ENCODE assay signal across 2 cellular contexts in the genomic region with DNA sequence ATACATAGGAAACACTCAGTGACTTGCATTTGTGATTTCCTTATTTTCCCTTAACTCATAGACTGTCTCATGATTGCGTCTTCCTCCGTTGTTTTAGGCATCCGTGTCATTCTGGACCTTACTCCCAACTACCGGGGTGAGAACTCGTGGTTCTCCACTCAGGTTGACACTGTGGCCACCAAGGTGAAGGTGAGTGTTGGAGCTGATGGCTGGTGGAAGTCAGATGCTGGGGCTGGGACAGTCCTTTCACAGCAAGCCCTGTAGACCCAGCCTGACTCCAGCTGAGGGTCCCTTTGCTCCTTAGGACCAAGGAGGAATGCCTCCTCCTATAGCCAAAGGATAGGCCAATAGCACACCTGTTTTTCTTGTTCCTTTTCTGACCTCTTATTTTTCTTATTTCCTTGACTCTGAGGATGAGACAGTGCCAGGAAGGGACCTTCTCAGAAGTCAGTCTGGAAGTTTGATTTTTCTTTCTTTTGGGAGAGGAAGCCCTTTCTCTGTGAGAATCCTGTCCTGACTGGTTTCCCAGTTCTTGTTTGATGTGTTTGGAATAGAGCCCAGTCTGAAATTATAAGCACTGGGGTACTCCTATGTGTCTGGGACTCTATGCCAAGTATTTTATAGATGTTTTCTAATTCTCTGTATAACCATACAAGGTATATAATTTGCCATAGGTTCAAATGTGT.
TF ChIP-seq lines count a peak whose summit lies in the region.

No MANE protein-coding gene starts in this region.

TF ChIP-seq in SK-N-SH, 30 proteins besides CTCF, POLR2A, EP300 and RAD21:
- no peak for TF ChIP-seq USF1 (IDR thresholded peaks at IDR 0.05; ENCODE audit: borderline replicate concordance, low read depth)
- TF ChIP-seq, protein P1, sequence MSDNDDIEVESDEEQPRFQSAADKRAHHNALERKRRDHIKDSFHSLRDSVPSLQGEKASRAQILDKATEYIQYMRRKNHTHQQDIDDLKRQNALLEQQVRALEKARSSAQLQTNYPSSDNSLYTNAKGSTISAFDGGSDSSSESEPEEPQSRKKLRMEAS (IDR thresholded peaks at IDR 0.05; ENCODE audit: low read depth): no peak
- no peak for TF ChIP-seq GATA2 (CRISPR knock-in tag; IDR thresholded peaks at IDR 0.05)
- no peak for TF ChIP-seq PBX3 (IDR thresholded peaks at IDR 0.05)
- TF ChIP-seq EZH2phosphoT487 (IDR thresholded peaks at IDR 0.05; ENCODE audit: borderline replicate concordance, low read depth): no peak
- TF ChIP-seq MXI1 (IDR thresholded peaks at IDR 0.05; ENCODE audit: low read depth, low read length): no peak
- TF ChIP-seq POLR2AphosphoS5 (IDR thresholded peaks at IDR 0.05; ENCODE audit: low read depth, low read length): no peak
- no peak for TF ChIP-seq TCF12 (IDR thresholded peaks at IDR 0.05)
- TF ChIP-seq FOXM1 (IDR thresholded peaks at IDR 0.05; ENCODE audit: low read depth): no peak
- no peak for TF ChIP-seq RXRA (IDR thresholded peaks at IDR 0.05; ENCODE audit: borderline replicate concordance, low read depth)
- no peak for TF ChIP-seq CHD2 (IDR thresholded peaks at IDR 0.05; ENCODE audit: low read length, partially characterized antibody)
- no peak for TF ChIP-seq REST (IDR thresholded peaks at IDR 0.05; ENCODE audit: low read depth, low read length)
- TF ChIP-seq GABPA (IDR thresholded peaks at IDR 0.05; ENCODE audit: low read depth): no peak

TF ChIP-seq in SK-N-SH treated with all-trans-retinoic acid at 6 μM for 48 hours, 23 proteins besides CTCF, POLR2A, EP300 and RAD21:
- no peak for TF ChIP-seq ZNF8 (CRISPR knock-in tag; IDR thresholded peaks at IDR 0.05)
- no peak for TF ChIP-seq ARNTL (CRISPR knock-in tag; IDR thresholded peaks at IDR 0.05; ENCODE audit: borderline replicate concordance, low read depth)
- TF ChIP-seq ZC3H10 (CRISPR knock-in tag; IDR thresholded peaks at IDR 0.05): no peak
- TF ChIP-seq SNAI2 (CRISPR knock-in tag; IDR thresholded peaks at IDR 0.05): no peak
- no peak for TF ChIP-seq TSHZ2 (CRISPR knock-in tag; IDR thresholded peaks at IDR 0.05)
- no peak for TF ChIP-seq ZNF70 (CRISPR knock-in tag; IDR thresholded peaks at IDR 0.05)
TF ChIP-seq in SK-N-SH treated with all-trans-retinoic acid at 6 μM for 48 hours: peak in this region for 0.
